Comparison of ENCODE assay signal across 24 cellular contexts in the genomic region with DNA sequence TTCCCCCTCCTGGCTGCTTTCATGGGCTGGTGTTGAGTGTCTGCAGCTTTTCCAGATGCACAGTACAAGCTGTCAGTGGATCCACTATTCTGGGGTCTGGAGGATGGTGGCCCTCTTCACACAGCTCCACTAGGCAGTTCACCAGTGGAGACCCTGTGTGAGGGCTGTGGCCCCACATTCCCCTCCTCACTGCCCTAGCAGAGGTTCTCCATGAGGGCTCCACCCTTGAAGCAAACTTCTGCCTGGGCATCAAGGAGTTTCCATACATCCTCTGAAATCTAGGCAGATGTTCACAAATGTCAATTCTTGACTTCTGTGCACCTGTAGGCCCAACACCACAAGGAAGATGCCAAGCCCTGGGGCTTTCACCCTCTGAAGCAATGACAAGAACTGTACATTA.
"Had no signal": no experiment of that assay in that cellular context is flagged by ENCODE, and none has a peak within 500 bp of the region (broad histone marks: within the 10 kb centered on the region; RNA-seq: fewer than 3 reads in every experiment).

No MANE protein-coding gene starts in this region.

- H3K27ac ChIP-seq: neural progenitor cell, ovary, parathyroid adenoma, psoas muscle, right lobe of liver, sigmoid colon, stomach, thoracic aorta, thyroid gland, tibial nerve, upper lobe of left lung, vagina had no signal

- H3K9ac ChIP-seq: neural progenitor cell, parathyroid adenoma had no signal

- H3K4me2 ChIP-seq: neural progenitor cell had no signal

- H3K36me3 ChIP-seq: neural progenitor cell, ovary, right lobe of liver, sigmoid colon, stomach, thoracic aorta, thyroid gland, tibial nerve, upper lobe of left lung, vagina had no signal

- H3K9me3 ChIP-seq: ovary, right lobe of liver, sigmoid colon, thyroid gland, vagina had no signal

- H3K79me2 ChIP-seq: parathyroid adenoma had no signal

- ATAC-seq: psoas muscle; right cardiac atrium; right lobe of liver; stimulated activated effector memory CD8-positive, alpha-beta T cell treated with anti-CD3 and anti-CD28 coated beads, Interleukin-12 subunit alpha, Interleukin-12 subunit beta, amount 100 ng/mL, for 72 hours; stimulated activated naive B cell treated with anti-CD40 and anti-IgM and Interleukin-4, amounts not matched to agents 10 μg/mL and 1 μg/mL and 100 μg/mL, for 72 hours had no signal

- FAIRE-seq: small intestine, urothelium cell line had no signal

- DNase-seq: occipital lobe; ovary; psoas muscle; right lobe of liver; sigmoid colon; small intestine; stimulated activated CD4-positive, alpha-beta T cell treated with anti-CD3 and anti-CD28 coated beads, Interleukin-15, amount 100 ng/mL, for 24 hours; stimulated activated CD4-positive, alpha-beta T cell treated with anti-CD3 and anti-CD28 coated beads, Interleukin-2, amount 100 ng/mL, for 24 hours; stimulated activated CD4-positive, alpha-beta T cell treated with anti-CD3 and anti-CD28 coated beads, Interleukin-2, amount 100 ng/mL, for 48 hours; stimulated activated CD4-positive, alpha-beta T cell treated with anti-CD3 and anti-CD28 coated beads, Interleukin-4, amount 100 ng/mL, for 24 hours; stimulated activated naive B cell treated with anti-CD40 and anti-IgM and Interleukin-4, amounts not matched to agents 10 μg/mL and 1 μg/mL and 100 μg/mL, for 72 hours; stimulated activated naive CD4-positive, alpha-beta T cell treated with Interleukin-2 at 50 U/mL for 16 hours; stomach; thyroid gland; trophoblast cell; upper lobe of left lung had no signal

- H3K4me1 ChIP-seq: neural progenitor cell, parathyroid adenoma, psoas muscle, right lobe of liver, sigmoid colon, stomach, thyroid gland, tibial nerve, upper lobe of left lung, vagina had no signal

- H3K27me3 ChIP-seq: neural progenitor cell, ovary, right lobe of liver, sigmoid colon, stomach, thyroid gland, tibial nerve, upper lobe of left lung, vagina had no signal

- H3K4me3 ChIP-seq: neural progenitor cell, ovary, psoas muscle, right lobe of liver, sigmoid colon, stomach, thoracic aorta, thyroid gland, tibial nerve, upper lobe of left lung, vagina had no signal

- H2AFZ ChIP-seq: neural progenitor cell, parathyroid adenoma had no signal
